In genomic region chr17:17206149-17206912, GRCh38 we compare ENCODE assay signal across 1 cellular context.
A peak's percentile ranks its signal among the peaks of the same experiment; 100 is the strongest.
TF ChIP-seq lines count a peak whose summit lies in the region.

Gene PLD6 (minus strand): TSS chr17:17206333. CDS start chr17:17206286, 47 bp downstream.

TF ChIP-seq in K562, 482 proteins besides CTCF, POLR2A, EP300 and RAD21 (continued from another document and continues in another):
- TF ChIP-seq CLOCK (CRISPR knock-in tag; IDR thresholded peaks at IDR 0.05; ENCODE audit: borderline replicate concordance) (peak; percentile 99), WHSC1 (IDR thresholded peaks at IDR 0.05; ENCODE audit: low read length) (no peak), MTA3 (IDR thresholded peaks at IDR 0.05; ENCODE audit: borderline replicate concordance) (peak; percentile 90), RBM39 (optimal IDR thresholded peaks at IDR 0.05; ENCODE audit: low read depth, low read length) (no peak), SIX5 (IDR thresholded peaks at IDR 0.05; ENCODE audit: borderline replicate concordance in 1 of 2, insufficient read depth in 1 of 2, low read depth in 1 of 2, low read length in 2 of 2) (no peak), POLR2AphosphoS2 (IDR thresholded peaks at IDR 0.05; ENCODE audit: low read length) (no peak), HNRNPUL1 (IDR thresholded peaks at IDR 0.05; ENCODE audit: low read length) (no peak), ZBTB12 (CRISPR knock-in tag; IDR thresholded peaks at IDR 0.05) (peak; percentile 34; the same call in 1 of the 2 replicates), SMAD4 (CRISPR knock-in tag; conservative IDR thresholded peaks at IDR 0.05) (peak; percentile 48), BACH1 (tag; IDR thresholded peaks at IDR 0.05) (no peak), KLF6 (CRISPR knock-in tag; IDR thresholded peaks at IDR 0.05; ENCODE audit: borderline replicate concordance) (peak; percentile 28; the same call in 1 of the 2 replicates), ZNF263 (CRISPR knock-in tag; IDR thresholded peaks at IDR 0.05; ENCODE audit: borderline replicate concordance) (peak; percentile 65; the same call in 1 of the 2 replicates), CXXC5 (CRISPR knock-in tag; IDR thresholded peaks at IDR 0.05) (peak; percentile 92), PREB (CRISPR knock-in tag; IDR thresholded peaks at IDR 0.05) (no peak), AFF4 (CRISPR knock-in tag; IDR thresholded peaks at IDR 0.05) (peak; percentile 80; the same call in 1 of the 2 replicates), NCOR1 (IDR thresholded peaks at IDR 0.05) (peak; percentile 26; the same call in 1 of the 2 replicates), GATAD2B (IDR thresholded peaks at IDR 0.05; ENCODE audit: borderline replicate concordance) (peak; percentile 90), ZNF830 (CRISPR knock-in tag; IDR thresholded peaks at IDR 0.05) (no peak), TBP (optimal IDR thresholded peaks at IDR 0.05; ENCODE audit: low read depth, low read length) (peak; percentile 54), HNRNPL (IDR thresholded peaks at IDR 0.05; ENCODE audit: low read depth, low read length) (peak; percentile 99), MEIS2 (IDR thresholded peaks at IDR 0.05; ENCODE audit: partially characterized antibody) (peak; percentile 42), ZC3H4 (CRISPR knock-in tag; IDR thresholded peaks at IDR 0.05; ENCODE audit: borderline replicate concordance) (peak; percentile 85; the same call in 1 of the 2 replicates), NFE2L1 (tag; IDR thresholded peaks at IDR 0.05; ENCODE audit: borderline replicate concordance, low read depth) (no peak), NFATC3 (IDR thresholded peaks at IDR 0.05) (no peak), ZKSCAN1 (IDR thresholded peaks at IDR 0.05; ENCODE audit: low read depth, low read length) (no peak), E2F8 (IDR thresholded peaks at IDR 0.05; ENCODE audit: low read depth, partially characterized antibody) (no peak), NFYB (IDR thresholded peaks at IDR 0.05; ENCODE audit: extremely low read depth, insufficient read length) (no peak), NONO (IDR thresholded peaks at IDR 0.05; ENCODE audit: low read depth in 2 of 2, low read length in 1 of 2) (no peak; a peak in 1 of 4 replicates), HES1 (IDR thresholded peaks at IDR 0.05; ENCODE audit: low read depth) (peak; percentile 99), ETS1 (conservative IDR thresholded peaks at IDR 0.05; ENCODE audit: control insufficient read depth, low read depth, low read length) (peak; percentile 51), MYC (IDR thresholded peaks at IDR 0.05; ENCODE audit: low read depth, low read length) (peak; percentile 99), MYC (CRISPR knock-in tag; IDR thresholded peaks at IDR 0.05; ENCODE audit: borderline replicate concordance, low read depth) (peak; percentile 48; the same call in 1 of the 2 replicates), NR2C2 (CRISPR knock-in tag; IDR thresholded peaks at IDR 0.05) (peak; percentile 87), NR2C2 (tag; IDR thresholded peaks at IDR 0.05) (peak; percentile 63), FOSL1 (tag; conservative IDR thresholded peaks at IDR 0.05) (0 out of 2 replicates have a peak, but pooled peaks have one; percentile 14), EP400 (IDR thresholded peaks at IDR 0.05) (peak; percentile 95), ATF6 (CRISPR knock-in tag; IDR thresholded peaks at IDR 0.05) (0 out of 2 replicates have a peak, but pooled peaks have one; percentile 29), HDAC3 (IDR thresholded peaks at IDR 0.05; ENCODE audit: borderline replicate concordance, partially characterized antibody) (no peak), RB1 (IDR thresholded peaks at IDR 0.05; ENCODE audit: low read depth) (peak; percentile 30), FOXK2 (conservative IDR thresholded peaks at IDR 0.05 in 1 of 2, IDR thresholded peaks at IDR 0.05 in 1 of 2; ENCODE audit: low read depth in 2 of 2) (peak in 1 of 2 experiments; percentile 48; a peak in 1 of 4 replicates), ZNF280A (IDR thresholded peaks at IDR 0.05; ENCODE audit: low read depth, partially characterized antibody) (no peak), MITF (IDR thresholded peaks at IDR 0.05) (peak; percentile 88)
